In genomic region chr4:122900314-122900713, GRCh38 we compare ENCODE assay signal across 20 cellular contexts.
"Had no signal": no experiment of that assay in that cellular context is flagged by ENCODE, and none has a peak within 500 bp of the region (broad histone marks: within the 10 kb centered on the region; RNA-seq: fewer than 3 reads in every experiment).

No MANE protein-coding gene starts in this region.

- H3K36me3 Mint-ChIP-seq: activated naive CD4-positive, alpha-beta T cell treated with anti-CD3 and anti-CD28 coated beads, Interleukin-2, amount 50 U/mL, for 72 hours had no signal

- H3K4me3 ChIP-seq: hepatocyte, lower lobe of right lung, sigmoid colon, tibial artery had no signal

- H3K79me2 ChIP-seq: hepatocyte had no signal

- H3K4me2 ChIP-seq: hepatocyte had no signal

- H3K36me3 ChIP-seq: brain microvascular endothelial cell, lower lobe of right lung, tibial artery had no signal

- ATAC-seq: activated naive CD4-positive, alpha-beta T cell treated with anti-CD3 and anti-CD28 coated beads, Interleukin-2, amount 50 U/mL, for 72 hours; activated T-helper 17 cell treated with anti-CD3 and anti-CD28 coated beads, Interleukin-2, amount 50 U/mL, for 72 hours; left lobe of liver; lower lobe of right lung; stimulated activated naive CD8-positive, alpha-beta T cell treated with anti-CD3 and anti-CD28 coated beads, Interleukin-15, Interleukin-2, amounts not matched to agents 100 U/mL and 50 U/mL, for 24 hours had no signal

- H3K9me3 Mint-ChIP-seq: activated naive CD4-positive, alpha-beta T cell treated with anti-CD3 and anti-CD28 coated beads, Interleukin-2, amount 50 U/mL, for 72 hours; activated T-cell treated with anti-CD3 and anti-CD28 coated beads, Interleukin-2, amount 50 U/mL, for 24 hours; activated T-helper 17 cell treated with anti-CD3 and anti-CD28 coated beads, Interleukin-2, amount 50 U/mL, for 72 hours; immature natural killer cell; naive B cell had no signal

- H3K27me3 Mint-ChIP-seq: activated T-cell treated with anti-CD3 and anti-CD28 coated beads, Interleukin-2, amount 50 U/mL, for 24 hours; activated T-helper 17 cell treated with anti-CD3 and anti-CD28 coated beads, Interleukin-2, amount 50 U/mL, for 72 hours; naive B cell had no signal

- H3K27me3 ChIP-seq: brain microvascular endothelial cell, hepatocyte, sigmoid colon, tibial artery had no signal

- H2AFZ ChIP-seq: hepatocyte had no signal

- H3K27ac Mint-ChIP-seq: activated naive CD4-positive, alpha-beta T cell treated with anti-CD3 and anti-CD28 coated beads, Interleukin-2, amount 50 U/mL, for 72 hours; activated T-cell treated with anti-CD3 and anti-CD28 coated beads, Interleukin-2, amount 50 U/mL, for 24 hours; activated T-helper 17 cell treated with anti-CD3 and anti-CD28 coated beads, Interleukin-2, amount 50 U/mL, for 72 hours; immature natural killer cell; naive B cell had no signal

- H3K9me3 ChIP-seq: lower lobe of right lung, sigmoid colon, tibial artery had no signal

- H3K27ac ChIP-seq: brain microvascular endothelial cell, hepatocyte, lower lobe of right lung, sigmoid colon had no signal

- DNase-seq: activated T-cell treated with anti-CD3 and anti-CD28 coated beads, Interleukin-2, amount 50 U/mL, for 24 hours; aorta; brain microvascular endothelial cell; central memory CD4-positive, alpha-beta T cell; effector memory CD4-positive, alpha-beta T cell; glutamatergic neuron; immature natural killer cell; lower lobe of right lung; mesendoderm; naive B cell; nucleus accumbens; sigmoid colon; stimulated activated CD4-positive, alpha-beta T cell treated with anti-CD3 and anti-CD28 coated beads, Interleukin-4, amount 100 ng/mL, for 4 hours; stimulated activated naive CD8-positive, alpha-beta T cell treated with anti-CD3 and anti-CD28 coated beads, Interleukin-15, Interleukin-2, amounts not matched to agents 100 U/mL and 50 U/mL, for 24 hours; substantia nigra; tibial artery had no signal

- H3K4me3 Mint-ChIP-seq: activated T-cell treated with anti-CD3 and anti-CD28 coated beads, Interleukin-2, amount 50 U/mL, for 24 hours; activated T-helper 17 cell treated with anti-CD3 and anti-CD28 coated beads, Interleukin-2, amount 50 U/mL, for 72 hours; immature natural killer cell; naive B cell had no signal

- H3K4me1 Mint-ChIP-seq: activated T-helper 17 cell treated with anti-CD3 and anti-CD28 coated beads, Interleukin-2, amount 50 U/mL, for 72 hours; naive B cell had no signal
